ENCODE assay signal across 24 cellular contexts in genomic region chr12:108714866-108715265, GRCh38. TPM values are rescaled to one million over a fixed set of nuclear protein-coding genes. Genes with fewer than 3 reads are reported as not detected.
DNase-seq lines count a peak whose midpoint lies in the region; ATAC-seq, FAIRE-seq and TF ChIP-seq lines count a peak whose summit lies in the region.
"Had no signal": no experiment of that assay in that cellular context is flagged by ENCODE, and none has a peak within 500 bp of the region (broad histone marks: within the 10 kb centered on the region; RNA-seq: fewer than 3 reads in every experiment).

No MANE protein-coding gene starts in this region.

- TF ChIP-seq CTCF in HEK293 (tag by site-specific recombination; IDR thresholded peaks at IDR 0.05): no peak
- no peak for TF ChIP-seq CTCF in VCaP (conservative IDR thresholded peaks at IDR 0.05)
- TF ChIP-seq CTCF in D721Med (IDR thresholded peaks at IDR 0.05; ENCODE audit: insufficient read depth, missing control alignments): no peak

- CTCF ChIA-PET in HEK293 (lab: Yijun Ruan, JAX): interaction anchor here (0.6 to 1.2 kb wide), 3 partner anchors 17 to 50 kb away, joined by 3 to 6 read pairs (median 3); no protein-coding TSS in a partner anchor

- no peak for FAIRE-seq in D721Med (lab: Jason Lieb, UNC)
- no peak for FAIRE-seq in HTR-8/SVneo (lab: Jason Lieb, UNC)
- FAIRE-seq: G401.6, GM12891 had no signal

- 94% methylated on average over 5 of the region's 5 CpGs for WGBS in thymus

- H3K27ac ChIP-seq in HEK293 (ENCODE audit: extremely low read depth, low read depth, low read length) (no peak overlapping the region), VCaP (peak overlapping the region; percentile 45), thymus (ENCODE audit: low read depth) (peak overlapping the region; percentile 18)
- H3K27ac ChIP-seq: left ventricle myocardium inferior, PC-9, SJCRH30, upper lobe of right lung had no signal

- H3K4me3 ChIP-seq in HEK293 (ENCODE audit: low read depth, low read length) (no peak overlapping the region), thymus (ENCODE audit: low read length) (no peak overlapping the region)
- H3K4me3 ChIP-seq: left ventricle myocardium inferior, PC-9, SJCRH30, upper lobe of right lung had no signal

- H3K9me3 ChIP-seq in HEK293 (ENCODE audit: control insufficient read depth, insufficient read depth, low read depth, low read length) (no peaks in the 10 kb centered on the region), thymus (ENCODE audit: control insufficient read depth) (no peaks in the 10 kb centered on the region)
- H3K9me3 ChIP-seq: BE2C, left ventricle myocardium inferior, SJCRH30, upper lobe of right lung had no signal

- ATAC-seq in GM21528 (IDR thresholded peaks at IDR 0.05; ENCODE audit: low FRiP score, unreplicated experiment) (no peak), GM18519 (IDR thresholded peaks at IDR 0.05; ENCODE audit: low FRiP score, unreplicated experiment) (no peak)
- ATAC-seq: activated naive CD4-positive, alpha-beta T cell treated with anti-CD3 and anti-CD28 coated beads, Interleukin-2, amount 50 U/mL, for 72 hours; activated T-cell treated with anti-CD3 and anti-CD28 coated beads, Interleukin-2, amount 50 U/mL, for 72 hours; upper lobe of right lung had no signal

- H3K4me1 ChIP-seq in HEK293 (ENCODE audit: control insufficient read depth, insufficient read depth, low read length) (peaks cover 10% of the 10 kb centered on the region), thymus (ENCODE audit: control insufficient read depth, insufficient read depth, low read length) (peaks cover 11% of the 10 kb centered on the region)
- H3K4me1 ChIP-seq: SJCRH30 had no signal

- POLR2A ChIA-PET in HEK293 (lab: Yijun Ruan, JAX): interaction anchor here (1.1 to 1.2 kb wide), 2 partner anchors 12 to 15 kb away, joined by 3 to 7 read pairs; no protein-coding TSS in a partner anchor

- H3K36me3 ChIP-seq in HEK293 (ENCODE audit: control insufficient read depth in 2 of 2, insufficient read depth in 1 of 2, low read length in 2 of 2) (no peaks in the 10 kb centered on the region), thymus (ENCODE audit: control insufficient read depth, insufficient read depth) (no peaks in the 10 kb centered on the region)

- DNase-seq in left kidney (ENCODE audit: low read depth, low spot score) (peak; percentile 19), D721Med (ENCODE audit: insufficient read length, low spot score) (no peak), HTR-8/SVneo (ENCODE audit: insufficient read length, low spot score) (no peak)
- DNase-seq: activated CD4-positive, CD25-positive, alpha-beta regulatory T cell treated with anti-CD3 and anti-CD28 coated beads, Interleukin-2, amount 50 U/mL, for 72 hours; activated CD8-positive, alpha-beta memory T cell treated with anti-CD3 and anti-CD28 coated beads for 24 hours; activated T-cell treated with anti-CD3 and anti-CD28 coated beads, Interleukin-2, amount 50 U/mL, for 72 hours; effector memory CD4-positive, alpha-beta T cell; head of caudate nucleus; left ventricle myocardium inferior; NCI-H1105; NCI-H526 treated with DMSO at 0.1 percent for 48 hours; PC-9; SJCRH30; stimulated activated CD4-positive, alpha-beta T cell treated with anti-CD3 and anti-CD28 coated beads, Interleukin-1b, Interleukin-23, amount 100 ng/mL, for 48 hours; upper lobe of right lung had no signal

- H3K27me3 ChIP-seq in thymus (ENCODE audit: control insufficient read depth, insufficient read depth): no peaks in the 10 kb centered on the region
- H3K27me3 ChIP-seq: BE2C, SJCRH30, upper lobe of right lung had no signal

TF ChIP-seq in HEK293, 187 proteins besides CTCF, POLR2A, EP300 and RAD21 (continues in another document):
- TF ChIP-seq YY1 (tag by site-specific recombination; IDR thresholded peaks at IDR 0.05) (no peak), ZFP41 (tag by site-specific recombination; IDR thresholded peaks at IDR 0.05; ENCODE audit: borderline replicate concordance) (no peak), ZNF23 (tag by site-specific recombination; IDR thresholded peaks at IDR 0.05; ENCODE audit: borderline replicate concordance) (no peak), ZNF768 (tag by site-specific recombination; IDR thresholded peaks at IDR 0.05) (no peak), ZNF555 (tag by site-specific recombination; conservative IDR thresholded peaks at IDR 0.05) (no peak), ZSCAN16 (tag by site-specific recombination; IDR thresholded peaks at IDR 0.05) (no peak), ZNF664 (tag by site-specific recombination; IDR thresholded peaks at IDR 0.05) (0 out of 2 replicates have a peak, but pooled peaks have one; percentile 24), ZNF18 (tag by site-specific recombination; IDR thresholded peaks at IDR 0.05) (0 out of 2 replicates have a peak, but pooled peaks have one; percentile 19), MYNN (tag by site-specific recombination; IDR thresholded peaks at IDR 0.05; ENCODE audit: borderline replicate concordance) (no peak), KLF1 (tag by site-specific recombination; IDR thresholded peaks at IDR 0.05) (no peak), ZNF692 (tag by site-specific recombination; IDR thresholded peaks at IDR 0.05) (no peak), ZNF544 (tag by site-specific recombination; IDR thresholded peaks at IDR 0.05) (no peak), ZBTB6 (tag by site-specific recombination; IDR thresholded peaks at IDR 0.05) (no peak), HOXA7 (CRISPR knock-in tag; IDR thresholded peaks at IDR 0.05; ENCODE audit: borderline replicate concordance) (no peak), PRDM10 (tag by site-specific recombination; IDR thresholded peaks at IDR 0.05) (no peak), ZNF366 (tag by site-specific recombination; conservative IDR thresholded peaks at IDR 0.05) (no peak)

RNA-seq across cellular contexts. Expression of gene CORO1C, which starts 16.5 kb away (rescaled TPM):
- 35.4 TPM for polyA plus RNA-seq in thymus
